22 cellular contexts compared by ENCODE assay signal in genomic region chr2:158741631-158742030, GRCh38. TPM values are rescaled to one million over a fixed set of nuclear protein-coding genes. Genes with fewer than 3 reads are reported as not detected.
"Had no signal": no experiment of that assay in that cellular context is flagged by ENCODE, and none has a peak within 500 bp of the region (broad histone marks: within the 10 kb centered on the region; RNA-seq: fewer than 3 reads in every experiment).

No MANE protein-coding gene starts in this region.

- ATAC-seq: gastroesophageal sphincter; naive thymus-derived CD4-positive, alpha-beta T cell; pancreas had no signal

- H3K27ac ChIP-seq: colonic mucosa, esophagus squamous epithelium, gastroesophageal sphincter, pancreas, stomach, thoracic aorta had no signal

- H3K4me3 ChIP-seq: colonic mucosa, esophagus squamous epithelium, gastroesophageal sphincter, pancreas, stomach, thoracic aorta had no signal

- H3K4me1 ChIP-seq: colonic mucosa, gastroesophageal sphincter, pancreas, stomach had no signal

- H3K27me3 ChIP-seq: colonic mucosa, esophagus squamous epithelium, pancreas had no signal

- DNase-seq: colonic mucosa; esophagus squamous epithelium; foreskin fibroblast; glutamatergic neuron; immature natural killer cell; mammary epithelial cell; naive thymus-derived CD4-positive, alpha-beta T cell; occipital lobe; pancreas; small intestine; stimulated activated CD4-positive, alpha-beta T cell treated with anti-CD3 and anti-CD28 coated beads, Interleukin-12 subunit alpha, Interleukin-12 subunit beta, amount 100 ng/mL, for 4 hours; stimulated activated naive CD4-positive, alpha-beta T cell; stomach; trophoblast cell had no signal

- H3K9me3 ChIP-seq: colonic mucosa, esophagus squamous epithelium, gastroesophageal sphincter, pancreas, stomach, thoracic aorta had no signal

- H3K36me3 ChIP-seq: colonic mucosa, esophagus squamous epithelium, gastroesophageal sphincter, pancreas, stomach, thoracic aorta had no signal

RNA-seq across cellular contexts. Expression of gene DAPL1, which starts 53.5 kb away (rescaled TPM):
- total RNA-seq: dermis blood vessel endothelial cell; epithelial cell of proximal tubule; mesenteric fat pad; mononuclear cell; naive thymus-derived CD4-positive, alpha-beta T cell; occipital lobe; progenitor cell of endocrine pancreas; stomach; thoracic aorta; urinary bladder had no signal
- polyA plus RNA-seq: immature natural killer cell; naive thymus-derived CD4-positive, alpha-beta T cell had no signal
